Comparison of ENCODE assay signal across 16 cellular contexts in genomic region chr3:16142350-16143050, GRCh38. TPM values are rescaled to one million over a fixed set of nuclear protein-coding genes. Genes with fewer than 3 reads are reported as not detected.
DNase-seq lines count a peak whose midpoint lies in the region; ATAC-seq and TF ChIP-seq lines count a peak whose summit lies in the region.
"Had no signal": no experiment of that assay in that cellular context is flagged by ENCODE, and none has a peak within 500 bp of the region (broad histone marks: within the 10 kb centered on the region; RNA-seq: fewer than 3 reads in every experiment).

No MANE protein-coding gene starts in this region.

- H3K9ac ChIP-seq in mesenchymal stem cell (ENCODE audit: low read length) (peak overlapping the region; percentile 2), trophoblast cell (ENCODE audit: low read length) (no peak overlapping the region)

- TF ChIP-seq CTCF in Panc1 (IDR thresholded peaks at IDR 0.05): no peak

- no peak overlapping the region for H2AK5ac ChIP-seq in mesenchymal stem cell (ENCODE audit: low read length, severe bottlenecking)
- H2AK5ac ChIP-seq in trophoblast cell (ENCODE audit: low read length): no peak overlapping the region

- H2BK120ac ChIP-seq in mesenchymal stem cell (ENCODE audit: low read depth, low read length) (peak overlapping the region; percentile 13), trophoblast cell (ENCODE audit: insufficient read depth, low read length, poor library complexity) (no peak overlapping the region)

- H2BK15ac ChIP-seq in mesenchymal stem cell (ENCODE audit: low read depth, poor library complexity, severe bottlenecking): no peak overlapping the region

- H3K4me1 ChIP-seq in Panc1 (ENCODE audit: control insufficient read depth, insufficient read depth, low read length) (no peaks in the 10 kb centered on the region; the same call in 1 of the 2 replicates), mesenchymal stem cell (ENCODE audit: control insufficient read depth, insufficient read depth, low read depth, low read length) (peaks cover 3% of the 10 kb centered on the region), trophoblast cell (ENCODE audit: control insufficient read depth in 1 of 2, insufficient read depth in 2 of 2, low read length in 2 of 2) (no peaks in the 10 kb centered on the region)

- BruUV-seq in Panc1 (replicated peaks; lab: Mats Ljungman, UMichigan): no TSS peak

- WGBS in mesenchymal stem cell: 94% methylated on average over 5 of the region's 5 CpGs
- WGBS in trophoblast cell (ENCODE audit: extremely low coverage, insufficient coverage, insufficient read length): no CpG with 5 or more reads among the region's 5 CpGs

- no peaks in the 10 kb centered on the region for H3K79me2 ChIP-seq in trophoblast cell (ENCODE audit: control insufficient read depth, insufficient read depth, low read length, poor library complexity)

- in situ Hi-C loops in Panc1 (cut with HindIII; ENCODE audit: low pct_unique_long_range_greater_than_20kb, low sequenced_read_pairs): no loop called here

- CTCF ChIA-PET in Panc1 (lab: Charles Lee): no interaction called here

- POLR2A ChIA-PET in Panc1 (lab: Charles Lee): no interaction called here

- H3K23ac ChIP-seq in mesenchymal stem cell (ENCODE audit: low read length in 2 of 2) (no peak overlapping the region), trophoblast cell (ENCODE audit: low read length) (no peak overlapping the region)

- H4K91ac ChIP-seq in mesenchymal stem cell (ENCODE audit: low read length): no peak overlapping the region
- no peak overlapping the region for H4K91ac ChIP-seq in trophoblast cell (ENCODE audit: low read depth, low read length)

- H3K79me1 ChIP-seq in mesenchymal stem cell (replicated peaks; ENCODE audit: low read length, poor library complexity, severe bottlenecking) (no peaks in the 10 kb centered on the region), trophoblast cell (ENCODE audit: low read length) (no peaks in the 10 kb centered on the region)

- H3K4me2 ChIP-seq in mesenchymal stem cell (ENCODE audit: low read length, poor library complexity, severe bottlenecking) (no peak overlapping the region), trophoblast cell (ENCODE audit: low read length) (no peak overlapping the region)
- H3K4me2 ChIP-seq: PC-9 had no signal

- H3K18ac ChIP-seq in mesenchymal stem cell (ENCODE audit: low read depth in 1 of 2, low read length in 2 of 2): no peak overlapping the region
- H3K18ac ChIP-seq in trophoblast cell (ENCODE audit: low read length): no peak overlapping the region

- H3K14ac ChIP-seq in mesenchymal stem cell (ENCODE audit: low read length in 2 of 2): no peak overlapping the region
- H3K14ac ChIP-seq in trophoblast cell (ENCODE audit: low read length): no peak overlapping the region

- H3K27me3 ChIP-seq in Panc1 (ENCODE audit: control insufficient read depth, insufficient read depth, low read length) (no peaks in the 10 kb centered on the region), mesenchymal stem cell (ENCODE audit: control insufficient read depth in 1 of 2, insufficient read depth in 1 of 2, low read length in 2 of 2) (no peaks in the 10 kb centered on the region), trophoblast cell (ENCODE audit: insufficient read depth, low read length) (no peaks in the 10 kb centered on the region)

- no peak overlapping the region for H4K8ac ChIP-seq in mesenchymal stem cell (ENCODE audit: low read length)
- no peak overlapping the region for H4K8ac ChIP-seq in trophoblast cell (ENCODE audit: low read depth, low read length)

- H2BK5ac ChIP-seq in mesenchymal stem cell (ENCODE audit: low read depth, low read length, poor library complexity, severe bottlenecking) (no peak overlapping the region), trophoblast cell (ENCODE audit: low read depth, low read length, poor library complexity) (no peak overlapping the region)

- H2AFZ ChIP-seq in mesenchymal stem cell (ENCODE audit: low read depth, low read length) (no peak overlapping the region), trophoblast cell (ENCODE audit: insufficient read depth, low read length, poor library complexity) (no peak overlapping the region)
- H2AFZ ChIP-seq: PC-9 had no signal

- H3K27ac ChIP-seq in Panc1 (ENCODE audit: low read length) (peak overlapping the region; percentile 66), mesenchymal stem cell (ENCODE audit: low read length, poor library complexity, severe bottlenecking) (no peak overlapping the region), trophoblast cell (ENCODE audit: low read depth, low read length) (no peak overlapping the region)
- H3K27ac ChIP-seq: 22Rv1, PC-9 had no signal

- H3K36me3 ChIP-seq in Panc1 (ENCODE audit: control insufficient read depth, insufficient read depth, low read length) (no peaks in the 10 kb centered on the region), mesenchymal stem cell (ENCODE audit: control insufficient read depth in 1 of 2, insufficient read depth in 2 of 2, low read depth in 1 of 2, low read length in 2 of 2) (peaks cover 0 to 4% of the 10 kb centered on the region in 2 experiments), trophoblast cell (ENCODE audit: control insufficient read depth in 1 of 2, insufficient read depth in 2 of 2, low read length in 2 of 2) (no peaks in the 10 kb centered on the region)

- intact Hi-C loops in Panc1 (cut with micrococcal nuclease; ENCODE audit: unreplicated experiment): no loop called here

- H3K4me3 ChIP-seq in Panc1 (ENCODE audit: low read depth in 2 of 2, low read length in 2 of 2) (no peak overlapping the region), mesenchymal stem cell (ENCODE audit: insufficient read depth in 1 of 2, low read depth in 1 of 2, low read length in 2 of 2) (no peak overlapping the region), trophoblast cell (ENCODE audit: low read depth, low read length) (no peak overlapping the region)
- H3K4me3 ChIP-seq: K562, PC-9 had no signal

- peak; percentile 21 for DNase-seq in DMS 273 (lab: John Stamatoyannopoulos, UW; ENCODE audit: unreplicated experiment)
- DNase-seq in DMS 273 treated with DMSO at 0.1 percent for 48 hours (lab: John Stamatoyannopoulos, UW): no peak
- no peak for DNase-seq in Panc1 (ENCODE audit: low read depth, low spot score)
- no peak for DNase-seq in mesenchymal stem cell
- DNase-seq in trophoblast cell: no peak
- DNase-seq: GDM1, NCI-H1105, NCI-H2081 treated with DMSO at 0.1 percent for 48 hours, NCI-H526, PC-9 had no signal

- no peak overlapping the region for H4K12ac ChIP-seq in trophoblast cell (ENCODE audit: low read depth, low read length)

- H2BK12ac ChIP-seq in mesenchymal stem cell (ENCODE audit: low read length in 2 of 2): no peak overlapping the region
- no peak overlapping the region for H2BK12ac ChIP-seq in trophoblast cell (ENCODE audit: low read length)

- ATAC-seq in Panc1 (no peak), GM21737 (IDR thresholded peaks at IDR 0.05; ENCODE audit: unreplicated experiment) (no peak), HG02571 (IDR thresholded peaks at IDR 0.05; ENCODE audit: unreplicated experiment) (no peak), GM21360 (IDR thresholded peaks at IDR 0.05; ENCODE audit: unreplicated experiment) (no peak)

- H3K9me3 ChIP-seq in Panc1 (ENCODE audit: control insufficient read depth, insufficient read depth, low read depth, low read length): no peaks in the 10 kb centered on the region
- H3K9me3 ChIP-seq in mesenchymal stem cell (ENCODE audit: control insufficient read depth, low read length): peaks cover 8% of the 10 kb centered on the region
- H3K9me3 ChIP-seq in trophoblast cell (ENCODE audit: insufficient read depth, low read depth, low read length): peaks cover 14% of the 10 kb centered on the region

- H3K4ac ChIP-seq in mesenchymal stem cell (ENCODE audit: low read depth in 1 of 2, low read length in 2 of 2) (no peak overlapping the region), trophoblast cell (ENCODE audit: low read depth, low read length) (no peak overlapping the region)

RNA-seq across cellular contexts. Expression of gene GALNT15, which starts 32.0 kb away (rescaled TPM):
- total RNA-seq in Panc1 (2021; ENCODE audit: unreplicated experiment): 0.10 TPM
- not detected for polyA plus RNA-seq in Panc1 (2012; ENCODE audit: insufficient read length)
- polyA plus RNA-seq in mesenchymal stem cell (2013, experiment 1 of 2): 0.69 TPM
- 0.86 TPM for polyA plus RNA-seq in mesenchymal stem cell (2013, experiment 2 of 2)
- 0.03 and 0.07 TPM in 2 replicates for polyA plus RNA-seq in trophoblast cell (2013)
- total RNA-seq: H1, K562, PC-9 had no signal
- polyA plus RNA-seq: K562 had no signal
